In genomic region chr6:31794294-31794865, GRCh38 we compare ENCODE assay signal across 6 cellular contexts.
DNase-seq lines count a peak whose midpoint lies in the region; TF ChIP-seq lines count a peak whose summit lies in the region.

No MANE protein-coding gene starts in this region.

- peaks cover 0 to 40% (median 10%) of the 10 kb centered on the region in 3 donors for H3K36me3 ChIP-seq in tibial artery

- peak overlapping the region; percentile 89 to 93 for H3K27ac ChIP-seq in tibial artery

- no peak for TF ChIP-seq CTCF in tibial artery (IDR thresholded peaks at IDR 0.05)

- intact Hi-C loops in tibial artery (cut with DNase I; ENCODE audit: low total_unique reads): loop anchor here (5.0 kb wide), 1 partner anchor 52 kb away; the partner anchor contains the start of gene MSH5

- peak overlapping the region; percentile 79 to 86 for H3K4me3 ChIP-seq in tibial artery

- DNase-seq in GM03348 (ENCODE audit: low spot score): peak; percentile 34
- DNase-seq in RPMI8226: peak; percentile 37
- peak; percentile 42 for DNase-seq in glomerular visceral epithelial cell (ENCODE audit: extremely low spot score)
- DNase-seq in tibial artery: no peak
- no peak for DNase-seq in activated gamma-delta T cell treated with Interleukin-2 at 50 U/mL for 16 hours
- no peak for DNase-seq in stimulated activated CD4-positive, alpha-beta T cell treated with anti-CD3 and anti-CD28 coated beads, Interleukin-15, amount 100 ng/mL, for 24 hours

- H3K27me3 ChIP-seq in tibial artery: no peaks in the 10 kb centered on the region

- H3K9me3 ChIP-seq in tibial artery: no peaks in the 10 kb centered on the region

- H3K4me1 ChIP-seq in tibial artery: peaks cover 4 to 28% (median 18%) of the 10 kb centered on the region in 4 donors

Comparison
In these comparisons a context has a peak if more than half of its experiments do, and no peak if none do; other contexts are left out.
1. DNase-seq: peak in GM03348 (single experiment), RPMI8226 (single experiment) and glomerular visceral epithelial cell (single experiment); none in tibial artery (0 of 2), activated gamma-delta T cell treated with Interleukin-2 at 50 U/mL for 16 hours (single experiment) and stimulated activated CD4-positive, alpha-beta T cell treated with anti-CD3 and anti-CD28 coated beads, Interleukin-15, amount 100 ng/mL, for 24 hours (single experiment).